ENCODE assay signal across 9 cellular contexts in genomic region chr14:37198273-37198598, GRCh38. TPM values are rescaled to one million over a fixed set of nuclear protein-coding genes. Genes with fewer than 3 reads are reported as not detected.
DNase-seq lines count a peak whose midpoint lies in the region; ATAC-seq and TF ChIP-seq lines count a peak whose summit lies in the region.
"Had no signal": no experiment of that assay in that cellular context is flagged by ENCODE, and none has a peak within 500 bp of the region (broad histone marks: within the 10 kb centered on the region; RNA-seq: fewer than 3 reads in every experiment).

No MANE protein-coding gene starts in this region.

- TF ChIP-seq CTCF in body of pancreas (IDR thresholded peaks at IDR 0.05) = no peak
- peak in 1 of 7 experiments; percentile 47 for TF ChIP-seq CTCF in stomach (IDR thresholded peaks at IDR 0.05)

- H3K9me3 ChIP-seq in MG63 = no peaks in the 10 kb centered on the region
- H3K9me3 ChIP-seq in body of pancreas = no peaks in the 10 kb centered on the region
- no peaks in the 10 kb centered on the region for H3K9me3 ChIP-seq in stomach

- H3K36me3 ChIP-seq in MG63 (no peaks in the 10 kb centered on the region), body of pancreas (replicated peaks in 1 of 2; ENCODE audit: insufficient read depth in 1 of 2, low read depth in 2 of 2) (no peaks in the 10 kb centered on the region), stomach (no peaks in the 10 kb centered on the region)

- TF ChIP-seq EP300 in stomach (IDR thresholded peaks at IDR 0.05) = no peak

- no peak for ATAC-seq in body of pancreas
- ATAC-seq in left colon = peak; percentile 7

- H3K4me3 ChIP-seq in MG63 = peak overlapping the region; percentile 67
- peak overlapping the region; percentile 35 to 54 for H3K4me3 ChIP-seq in body of pancreas
- H3K4me3 ChIP-seq in stomach = peak overlapping the region; percentile 56 to 69 (median 64)

- H3K4me1 ChIP-seq in body of pancreas (peaks cover 24% of the 10 kb centered on the region), stomach (peaks cover 5 to 50% (median 32%) of the 10 kb centered on the region in 4 donors)

- TF ChIP-seq POLR2A in body of pancreas (IDR thresholded peaks at IDR 0.05) = no peak
- TF ChIP-seq POLR2A in stomach (IDR thresholded peaks at IDR 0.05) = no peak

- WGBS in body of pancreas, 2 donors = 5% methylated on average over 11 of the region's 11 CpGs
- 6 to 18% (median 6%) methylated on average over 10 to 11 of the region's 11 CpGs for whole genome bisulfite sequencing in stomach, 5 donors

- intact Hi-C loops in body of pancreas (cut with DNase I) (no loop called here), left colon (cut with DNase I, micrococcal nuclease) (no loop called here), stomach (cut with DNase I; ENCODE audit: low total_unique reads) (no loop called here)

- DNase-seq in MG63 (no peak), body of pancreas (no peak), left colon (no peak), stomach (no peak), cerebellum (ENCODE audit: low spot score) (no peak), KBM-7 (no peak), SHP77 treated with DMSO at 0.1 percent for 48 hours (lab: John Stamatoyannopoulos, UW) (no peak), NCI-H146 treated with DMSO at 0.1 percent for 48 hours (lab: John Stamatoyannopoulos, UW; ENCODE audit: unreplicated experiment) (no peak)
- DNase-seq: activated gamma-delta T cell had no signal

- in situ Hi-C loops in KBM-7 (cut with MboI; ENCODE audit: low pct_unique_long_range_greater_than_20kb, low sequenced_read_pairs) = no loop called here

- no peaks in the 10 kb centered on the region for H3K27me3 ChIP-seq in MG63
- H3K27me3 ChIP-seq in body of pancreas = no peaks in the 10 kb centered on the region
- H3K27me3 ChIP-seq in stomach = no peaks in the 10 kb centered on the region

- H3K27ac ChIP-seq in body of pancreas (peak overlapping the region; percentile 71 to 89 (median 79)), stomach (peak overlapping the region; percentile 86 to 93 (median 88))

RNA-seq across cellular contexts. Expression of gene MIPOL1, which starts 0.5 kb away (rescaled TPM):
- 6.0 and 9.2 TPM in 2 replicates for total RNA-seq in MG63 (2014; rRNA removed; shearing (Covaris generic); ENCODE audit: low replicate concordance)
- total RNA-seq in body of pancreas = 10 to 100 TPM in 1 of 2 donors, 1 to 10 TPM in 1; 8.6 to 27.0 TPM
- 1 to 10 TPM; 5.1 to 9.1 TPM for total RNA-seq in left colon
- 100 to 1,000 TPM in 1 of 5 donors, 10 to 100 TPM in 3, 1 to 10 TPM in 1; 4.6 to 133 (median 45.1) TPM for total RNA-seq in stomach
- polyA plus RNA-seq in stomach = 1 to 10 TPM; 2.2 to 4.9 (median 3.3) TPM
- 31.0 TPM for total RNA-seq in cerebellum

RNA-seq across cellular contexts. Expression of gene SLC25A21, which starts 25.8 kb away (rescaled TPM):
- 1.8 and 8.7 TPM in 2 replicates for total RNA-seq in MG63 (2014; rRNA removed; shearing (Covaris generic); ENCODE audit: low replicate concordance)
- total RNA-seq in body of pancreas (not detected), left colon (under 1 TPM; 0.14 to 0.64 TPM), stomach (1 to 10 TPM in 3 of 5 donors, not detected in 2; 1.3 to 5.4 (median 2.0) TPM), cerebellum (1.7 TPM)
- polyA plus RNA-seq in stomach = 1 to 10 TPM in 2 of 3 donors, under 1 TPM in 1; 0.40 to 1.2 (median 1.2) TPM
